Comparison of ENCODE assay signal across 9 cellular contexts in the genomic region with DNA sequence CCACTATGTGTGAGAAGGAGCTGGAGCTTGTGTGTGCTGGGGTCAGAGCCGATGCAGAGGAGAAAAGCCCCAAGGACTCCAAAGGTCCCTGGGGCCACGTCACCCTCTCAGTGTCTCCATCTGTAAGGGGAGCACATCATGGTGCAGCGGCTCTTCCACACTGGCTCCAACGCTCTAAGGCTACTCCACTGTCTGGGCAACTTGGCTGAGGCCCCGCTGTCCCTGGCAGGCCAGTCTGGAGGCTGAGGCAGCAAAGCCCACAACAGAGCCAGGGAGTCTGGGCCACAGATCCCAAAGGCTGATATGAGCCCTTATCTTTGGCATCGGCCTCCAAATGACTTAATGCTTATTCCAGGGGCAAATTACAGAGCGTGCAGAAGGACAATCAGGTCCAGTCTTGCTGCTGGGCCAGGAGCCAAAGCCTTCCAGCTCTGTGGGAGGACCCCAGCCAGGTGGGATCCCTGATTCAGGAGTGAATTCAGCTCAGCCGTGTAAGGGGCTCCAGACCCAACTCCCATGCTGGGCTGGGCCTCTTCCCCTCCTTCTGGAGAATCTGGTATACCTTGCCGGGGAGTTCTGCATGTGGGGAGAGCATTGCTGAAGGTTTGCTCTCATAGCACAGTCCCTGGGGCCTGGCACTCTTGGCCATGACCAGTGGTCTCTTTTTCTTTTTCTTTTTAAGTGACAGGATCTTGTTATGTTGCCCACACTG. TPM values are rescaled to one million over a fixed set of nuclear protein-coding genes. Genes with fewer than 3 reads are reported as not detected.
A peak's percentile ranks its signal among the peaks of the same experiment; 100 is the strongest.
DNase-seq lines count a peak whose midpoint lies in the region; ATAC-seq lines count a peak whose summit lies in the region.
"Had no signal": no experiment of that assay in that cellular context is flagged by ENCODE, and none has a peak within 500 bp of the region (broad histone marks: within the 10 kb centered on the region; RNA-seq: fewer than 3 reads in every experiment).

No MANE protein-coding gene starts in this region.

- H3K4me3 Mint-ChIP-seq in activated T-cell treated with anti-CD3 and anti-CD28 coated beads, Interleukin-2, amount 50 U/mL, for 4 hours = peak overlapping the region; percentile 84
- H3K4me3 Mint-ChIP-seq in T-cell = peak overlapping the region; percentile 74 to 97 (median 81)

- H3K27me3 ChIP-seq in iPS-15b (ENCODE audit: control insufficient read depth, insufficient read depth, low read length) (peaks cover 24% of the 10 kb centered on the region), thymus (ENCODE audit: control insufficient read depth, insufficient read depth) (no peaks in the 10 kb centered on the region)

- peaks cover 13% of the 10 kb centered on the region for H3K4me1 ChIP-seq in iPS-15b (ENCODE audit: control insufficient read depth, insufficient read depth, low read length)
- peaks cover 55% of the 10 kb centered on the region for H3K4me1 ChIP-seq in thymus (ENCODE audit: control insufficient read depth, insufficient read depth, low read length)

- 69% methylated on average over 9 of the region's 9 CpGs for WGBS in thymus

- DNase-seq in activated T-cell treated with anti-CD3 and anti-CD28 coated beads, Interleukin-2, amount 50 U/mL, for 4 hours = no peak
- DNase-seq in activated T-cell treated with anti-CD3 and anti-CD28 coated beads, Interleukin-2, amount 50 U/mL, for 48 hours = no peak
- peak in 1 of 34 experiments; percentile 13 for DNase-seq in T-cell
- DNase-seq in NCI-H748 treated with DMSO at 0.1 percent for 48 hours (lab: John Stamatoyannopoulos, UW) = no peak
- no peak for DNase-seq in GF-D8 (lab: John Stamatoyannopoulos, UW)

- H3K4me1 Mint-ChIP-seq in activated T-cell treated with anti-CD3 and anti-CD28 coated beads, Interleukin-2, amount 50 U/mL, for 4 hours (ENCODE audit: low read depth) = peaks cover 62% of the 10 kb centered on the region
- H3K4me1 Mint-ChIP-seq in T-cell = peaks cover 80 to 86% (median 80%) of the 10 kb centered on the region in 3 donors

- H3K27ac Mint-ChIP-seq in T-cell = peak overlapping the region; percentile 97 to 99

- H3K27ac ChIP-seq in thymus (ENCODE audit: low read depth) = peak overlapping the region; percentile 99

- H3K9ac ChIP-seq in iPS-15b (ENCODE audit: low read depth, low read length) = peak overlapping the region; percentile 24

- ATAC-seq in activated T-cell treated with anti-CD3 and anti-CD28 coated beads, Interleukin-2, amount 50 U/mL, for 4 hours = no peak
- ATAC-seq in T-cell (replicated peaks in 1 of 4) (no peak), HG03159 (IDR thresholded peaks at IDR 0.05; ENCODE audit: unreplicated experiment) (no peak)

- no peaks in the 10 kb centered on the region for H3K27me3 Mint-ChIP-seq in activated T-cell treated with anti-CD3 and anti-CD28 coated beads, Interleukin-2, amount 50 U/mL, for 4 hours (ENCODE audit: low read depth)
- H3K27me3 Mint-ChIP-seq in T-cell = no peaks in the 10 kb centered on the region

- CTCF ChIA-PET in T-cell (lab: Charles Lee) = interaction anchor here (1.6 to 2.7 kb wide), 3 partner anchors 8 to 28 kb away, joined by 5 to 8 read pairs (median 7); no protein-coding TSS in a partner anchor

- H3K36me3 Mint-ChIP-seq in activated T-cell treated with anti-CD3 and anti-CD28 coated beads, Interleukin-2, amount 50 U/mL, for 4 hours (ENCODE audit: insufficient read depth) = peaks cover 25% of the 10 kb centered on the region
- H3K36me3 Mint-ChIP-seq in T-cell = peaks cover 13% of the 10 kb centered on the region

- no peaks in the 10 kb centered on the region for H3K9me3 ChIP-seq in iPS-15b (ENCODE audit: control insufficient read depth, insufficient read depth, low read length)
- H3K9me3 ChIP-seq in thymus (ENCODE audit: control insufficient read depth) = no peaks in the 10 kb centered on the region

- H3K36me3 ChIP-seq in iPS-15b (ENCODE audit: control insufficient read depth, insufficient read depth, low read length) (no peaks in the 10 kb centered on the region), thymus (ENCODE audit: control insufficient read depth, insufficient read depth) (peaks cover 25% of the 10 kb centered on the region)

- no peaks in the 10 kb centered on the region for H3K9me3 Mint-ChIP-seq in activated T-cell treated with anti-CD3 and anti-CD28 coated beads, Interleukin-2, amount 50 U/mL, for 4 hours
- no peaks in the 10 kb centered on the region for H3K9me3 Mint-ChIP-seq in T-cell

- H3K4me3 ChIP-seq in iPS-15b (ENCODE audit: low read depth, low read length) = no peak overlapping the region
- H3K4me3 ChIP-seq in thymus (ENCODE audit: low read length) = peak overlapping the region; percentile 75

- POLR2A ChIA-PET in T-cell (lab: Charles Lee) = interaction anchor here (0.6 to 1.0 kb wide), 3 partner anchors 9 to 28 kb away, joined by 3 read pairs; no protein-coding TSS in a partner anchor

RNA-seq across cellular contexts. Expression of gene DUSP2, which starts 1.8 kb away (rescaled TPM):
- 100 to 1,000 TPM; 365 to 525 (median 419) TPM for total RNA-seq in activated T-cell treated with anti-CD3 and anti-CD28 coated beads, Interleukin-2, amount 50 U/mL, for 4 hours
- total RNA-seq in T-cell = 100 to 1,000 TPM in 2 of 5 donors, 10 to 100 TPM in 3; 37.2 to 437 (median 54.0) TPM
- polyA plus RNA-seq in thymus = 208 TPM

RNA-seq across cellular contexts. Expression of gene ASTL, which starts 8.7 kb away (rescaled TPM):
- 1 to 10 TPM; 2.3 to 3.0 (median 2.8) TPM for total RNA-seq in activated T-cell treated with anti-CD3 and anti-CD28 coated beads, Interleukin-2, amount 50 U/mL, for 4 hours
- 10 to 100 TPM in 1 of 5 donors, 1 to 10 TPM in 4; 1.2 to 10.4 (median 1.4) TPM for total RNA-seq in T-cell
- 2.9 TPM for polyA plus RNA-seq in thymus
- polyA plus RNA-seq: BJ had no signal

RNA-seq across cellular contexts. Expression of gene ADRA2B, which starts 30.7 kb away (rescaled TPM):
- under 1 TPM; 0.40 to 0.57 (median 0.40) TPM for total RNA-seq in activated T-cell treated with anti-CD3 and anti-CD28 coated beads, Interleukin-2, amount 50 U/mL, for 4 hours
- under 1 TPM; 0.13 to 0.77 (median 0.18) TPM for total RNA-seq in T-cell
- 0.52 TPM for polyA plus RNA-seq in thymus
- polyA plus RNA-seq: BJ had no signal
